ENCODE assay signal across 20 cellular contexts in the genomic region with DNA sequence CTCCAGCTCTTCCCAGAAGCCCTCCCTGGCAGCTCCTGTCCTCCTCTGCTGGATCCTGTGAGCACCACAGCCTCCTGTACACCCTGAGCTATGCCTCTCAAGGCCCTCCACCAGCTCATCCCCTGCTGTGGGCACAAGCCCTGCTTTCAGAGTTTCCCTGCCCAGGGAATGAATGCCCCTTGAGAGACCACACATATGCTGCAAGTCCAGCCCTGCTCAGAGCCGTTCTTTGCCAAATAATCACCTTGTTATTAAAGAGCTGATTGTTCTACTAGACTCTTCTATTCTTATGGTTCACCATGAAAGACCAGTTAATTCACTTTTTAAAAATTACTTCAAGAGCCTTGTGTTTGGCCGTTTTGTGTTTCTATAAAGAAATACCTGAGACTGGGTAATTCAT.
"Had no signal": no experiment of that assay in that cellular context is flagged by ENCODE, and none has a peak within 500 bp of the region (broad histone marks: within the 10 kb centered on the region; RNA-seq: fewer than 3 reads in every experiment).

No MANE protein-coding gene starts in this region.

- H3K9ac ChIP-seq: parathyroid adenoma had no signal

- H3K4me3 Mint-ChIP-seq: activated B cell treated with CpG ODN at 0.5 μM for 24 hours; activated CD4-positive, alpha-beta T cell treated with anti-CD3 and anti-CD28 coated beads for 36 hours; activated T-helper 1 cell treated with anti-CD3 and anti-CD28 coated beads, Interleukin-12 subunit alpha, Interleukin-12 subunit beta, Interleukin-2, Interleukin-4 antibody, amounts not matched to agents 30 ng/mL and 10 ng/mL and 1 ng/mL, durations not matched to agents 14 hours and 24 hours and 36 hours; type B pancreatic cell had no signal

- H3K9me3 Mint-ChIP-seq: activated B cell treated with CpG ODN at 0.5 μM for 24 hours; activated naive CD4-positive, alpha-beta T cell treated with anti-CD3 and anti-CD28 coated beads, Interleukin-2, amount 50 U/mL, for 72 hours; activated T-helper 1 cell treated with anti-CD3 and anti-CD28 coated beads, Interleukin-12 subunit alpha, Interleukin-12 subunit beta, Interleukin-2, Interleukin-4 antibody, amounts not matched to agents 30 ng/mL and 10 ng/mL and 1 ng/mL, durations not matched to agents 14 hours and 24 hours and 36 hours; naive thymus-derived CD4-positive, alpha-beta T cell; type B pancreatic cell had no signal

- H2AFZ ChIP-seq: parathyroid adenoma had no signal

- H3K27ac ChIP-seq: lower lobe of right lung, parathyroid adenoma, thoracic aorta, vagina had no signal

- H3K9me3 ChIP-seq: lower lobe of right lung, thoracic aorta, vagina had no signal

- H3K27me3 Mint-ChIP-seq: activated B cell treated with CpG ODN at 0.5 μM for 24 hours; activated CD4-positive, alpha-beta T cell treated with anti-CD3 and anti-CD28 coated beads for 36 hours; type B pancreatic cell had no signal

- H3K27me3 ChIP-seq: vagina had no signal

- DNase-seq: activated B cell treated with CpG ODN at 0.5 μM for 24 hours; activated CD4-positive, alpha-beta T cell treated with anti-CD3 and anti-CD28 coated beads for 36 hours; activated CD4-positive, alpha-beta T cell treated with anti-CD3 and anti-CD28 coated beads, Interleukin-2, amount 50 U/mL, for 48 hours; activated gamma-delta T cell treated with Interleukin-2 at 50 U/mL for 16 hours; cerebellar nuclear complex; cortex of kidney; erythroblast; foreskin fibroblast; lower lobe of right lung; naive thymus-derived CD4-positive, alpha-beta T cell; right cardiac atrium; stimulated activated CD4-positive, alpha-beta T cell treated with anti-CD3 and anti-CD28 coated beads, Interleukin-12 subunit alpha, Interleukin-12 subunit beta, amount 100 ng/mL, for 4 hours; stimulated activated CD4-positive, alpha-beta T cell treated with anti-CD3 and anti-CD28 coated beads, Interleukin-4, amount 100 ng/mL, for 4 hours had no signal

- H3K4me3 ChIP-seq: lower lobe of right lung, thoracic aorta, vagina had no signal

- H3K36me3 ChIP-seq: thoracic aorta, vagina had no signal

- H3K4me1 ChIP-seq: lower lobe of right lung, parathyroid adenoma, vagina had no signal

- H3K36me3 Mint-ChIP-seq: activated naive CD4-positive, alpha-beta T cell treated with anti-CD3 and anti-CD28 coated beads, Interleukin-2, amount 50 U/mL, for 72 hours had no signal

- ATAC-seq: activated CD4-positive, alpha-beta T cell treated with anti-CD3 and anti-CD28 coated beads for 36 hours; activated naive CD4-positive, alpha-beta T cell treated with anti-CD3 and anti-CD28 coated beads, Interleukin-2, amount 50 U/mL, for 72 hours; left lobe of liver; naive thymus-derived CD4-positive, alpha-beta T cell; right cardiac atrium had no signal

- H3K27ac Mint-ChIP-seq: activated B cell treated with CpG ODN at 0.5 μM for 24 hours; activated CD4-positive, alpha-beta T cell treated with anti-CD3 and anti-CD28 coated beads for 36 hours; activated T-helper 1 cell treated with anti-CD3 and anti-CD28 coated beads, Interleukin-12 subunit alpha, Interleukin-12 subunit beta, Interleukin-2, Interleukin-4 antibody, amounts not matched to agents 30 ng/mL and 10 ng/mL and 1 ng/mL, durations not matched to agents 14 hours and 24 hours and 36 hours; type B pancreatic cell had no signal
